Comparison of ENCODE assay signal across 24 cellular contexts in the genomic region with DNA sequence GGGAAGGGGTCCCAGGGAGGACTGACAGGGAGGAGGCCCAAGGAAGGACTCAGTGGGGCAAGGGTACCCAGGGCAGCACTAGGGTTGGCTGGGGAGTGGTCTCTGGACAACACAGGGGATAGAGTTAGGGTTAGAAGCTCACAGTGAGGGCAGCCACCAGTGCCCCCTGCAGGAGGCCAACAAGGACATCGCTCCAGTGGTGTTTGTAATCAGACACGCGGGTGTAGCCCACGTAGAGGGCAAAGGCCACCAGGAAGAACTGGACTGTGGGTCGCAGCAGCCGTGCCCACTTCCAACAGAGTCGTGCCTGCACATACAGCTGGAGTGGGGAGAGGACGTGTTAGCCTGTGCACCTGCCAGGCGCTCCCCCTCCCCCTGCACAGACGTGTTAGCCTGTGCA. TPM values are rescaled to one million over a fixed set of nuclear protein-coding genes. Genes with fewer than 3 reads are reported as not detected.
A peak's percentile ranks its signal among the peaks of the same experiment; 100 is the strongest.
DNase-seq lines count a peak whose midpoint lies in the region; ATAC-seq and TF ChIP-seq lines count a peak whose summit lies in the region.
"Had no signal": no experiment of that assay in that cellular context is flagged by ENCODE, and none has a peak within 500 bp of the region (broad histone marks: within the 10 kb centered on the region; RNA-seq: fewer than 3 reads in every experiment).

No MANE protein-coding gene starts in this region.

- peak; percentile 25 for TF ChIP-seq CTCF in GM12873 (IDR thresholded peaks at IDR 0.05; ENCODE audit: insufficient read depth, low read depth, low read length, missing control alignments)
- TF ChIP-seq CTCF in astrocyte of the spinal cord (IDR thresholded peaks at IDR 0.05; ENCODE audit: low read depth, low read length) = peak; percentile 17

- in situ Hi-C loops in astrocyte of the spinal cord (cut with HindIII; ENCODE audit: low sequenced_read_pairs) = no loop called here

- intact Hi-C loops in posterior vena cava (cut with DNase I) = no loop called here

- H3K4me3 ChIP-seq in astrocyte of the spinal cord (ENCODE audit: low read depth, low read length) = no peak overlapping the region
- H3K4me3 ChIP-seq: gastroesophageal sphincter, lung had no signal

- DNase-seq in D341Med (ENCODE audit: low spot score) (peak; percentile 39), astrocyte of the spinal cord (ENCODE audit: low read depth, low spot score) (no peak), posterior vena cava (ENCODE audit: low spot score) (peak; percentile 54), iPS-NIHi7 (ENCODE audit: extremely low spot score) (no peak), hypothalamus (lab: John Stamatoyannopoulos, UW) (no peak)
- DNase-seq in activated effector memory CD4-positive, alpha-beta T cell treated with Interleukin-2 at 50 U/mL for 16 hours = no peak
- DNase-seq: activated CD4-positive, alpha-beta T cell treated with anti-CD3 and anti-CD28 coated beads for 48 hours; CD4-positive, alpha-beta memory T cell; cerebellar nuclear complex; effector memory CD4-positive, alpha-beta T cell; HCEC 1CT; KBM-7; kidney; NCI-H187 treated with DMSO at 0.1 percent for 48 hours; NCI-H446; PC-3; SHP77 treated with DMSO at 0.1 percent for 48 hours; stimulated activated CD4-positive, alpha-beta T cell treated with anti-CD3 and anti-CD28 coated beads, Interleukin-2, amount 100 ng/mL, for 48 hours; stimulated activated naive CD4-positive, alpha-beta T cell treated with Interleukin-2 at 50 U/mL for 16 hours had no signal

- no peak for ATAC-seq in HG03108 (IDR thresholded peaks at IDR 0.05; ENCODE audit: unreplicated experiment)
- ATAC-seq: activated naive CD4-positive, alpha-beta T cell treated with anti-CD3 and anti-CD28 coated beads, Interleukin-2, amount 50 U/mL, for 72 hours; gastroesophageal sphincter; PC-3 had no signal

RNA-seq across cellular contexts. Expression of a gene that starts 9.2 kb away (rescaled TPM):
- total RNA-seq in posterior vena cava = 1 to 10 TPM in 1 of 2 donors, under 1 TPM in 1; 0.83 to 4.5 TPM
- total RNA-seq: PC-3 had no signal

Comparison
In these comparisons a context has a peak if more than half of its experiments do, and no peak if none do; other contexts are left out.
1. DNase-seq: peak in D341Med (single experiment) and posterior vena cava (single experiment); none in astrocyte of the spinal cord (single experiment), iPS-NIHi7 (single experiment), activated effector memory CD4-positive, alpha-beta T cell treated with Interleukin-2 at 50 U/mL for 16 hours (single experiment) and hypothalamus (0 of 51).